ENCODE assay signal across 26 cellular contexts in genomic region chr11:2310073-2310785, GRCh38. TPM values are rescaled to one million over a fixed set of nuclear protein-coding genes. Genes with fewer than 3 reads are reported as not detected.
"Had no signal": no experiment of that assay in that cellular context is flagged by ENCODE, and none has a peak within 500 bp of the region (broad histone marks: within the 10 kb centered on the region; RNA-seq: fewer than 3 reads in every experiment).

No MANE protein-coding gene starts in this region.

- H3K27me3 ChIP-seq: hepatocyte, stomach, testis, upper lobe of left lung had no signal

- FAIRE-seq: small intestine had no signal

- H2AFZ ChIP-seq: hepatocyte had no signal

- H3K36me3 Mint-ChIP-seq: activated naive CD8-positive, alpha-beta T cell treated with anti-CD3 and anti-CD28 coated beads for 36 hours had no signal

- H3K27ac ChIP-seq: hepatocyte, psoas muscle had no signal

- H3K9me3 ChIP-seq: esophagus squamous epithelium, psoas muscle, stomach, testis, upper lobe of left lung had no signal

- H3K9me3 Mint-ChIP-seq: activated CD4-positive, alpha-beta T cell treated with anti-CD3 and anti-CD28 coated beads, Interleukin-2, amount 10 ng/mL, durations not matched to agents 7 days and 5 days; activated naive CD8-positive, alpha-beta T cell treated with anti-CD3 and anti-CD28 coated beads for 36 hours; effector memory CD8-positive, alpha-beta T cell had no signal

- H3K79me2 ChIP-seq: hepatocyte had no signal

- H3K36me3 ChIP-seq: esophagus squamous epithelium, stomach, upper lobe of left lung had no signal

- H3K4me2 ChIP-seq: hepatocyte had no signal

- H3K27me3 Mint-ChIP-seq: activated CD4-positive, alpha-beta T cell treated with anti-CD3 and anti-CD28 coated beads, Interleukin-2, amount 10 ng/mL, durations not matched to agents 7 days and 5 days; activated naive CD8-positive, alpha-beta T cell treated with anti-CD3 and anti-CD28 coated beads for 36 hours; effector memory CD8-positive, alpha-beta T cell had no signal

- ATAC-seq: effector memory CD8-positive, alpha-beta T cell; left colon; psoas muscle; right cardiac atrium had no signal

- H3K4me3 Mint-ChIP-seq: activated CD4-positive, alpha-beta T cell treated with anti-CD3 and anti-CD28 coated beads, Interleukin-2, amount 10 ng/mL, durations not matched to agents 7 days and 5 days; activated naive CD8-positive, alpha-beta T cell treated with anti-CD3 and anti-CD28 coated beads for 36 hours; effector memory CD8-positive, alpha-beta T cell had no signal

- DNase-seq: activated CD4-positive, alpha-beta T cell treated with anti-CD3 and anti-CD28 coated beads, Interleukin-2, amount 10 ng/mL, durations not matched to agents 7 days and 5 days; activated CD4-positive, CD25-positive, alpha-beta regulatory T cell; activated CD8-positive, alpha-beta memory T cell treated with anti-CD3 and anti-CD28 coated beads for 24 hours; activated CD8-positive, alpha-beta memory T cell treated with anti-CD3 and anti-CD28 coated beads, Interleukin-2, amount 50 U/mL, for 48 hours; activated gamma-delta T cell treated with Interleukin-2 at 50 U/mL for 16 hours; activated naive CD8-positive, alpha-beta T cell treated with anti-CD3 and anti-CD28 coated beads for 36 hours; activated T-cell treated with anti-CD3 and anti-CD28 coated beads, Interleukin-2, amount 50 U/mL, for 48 hours; amniotic stem cell; dermis blood vessel endothelial cell; effector memory CD8-positive, alpha-beta T cell; esophagus squamous epithelium; left colon; small intestine; stimulated activated CD4-positive, alpha-beta T cell treated with anti-CD3 and anti-CD28 coated beads, Interleukin-4, amount 100 ng/mL, for 1 hour; stomach; T-helper 1 cell; T-helper 9 cell; testis had no signal

- H3K4me3 ChIP-seq: esophagus squamous epithelium, hepatocyte, lung, psoas muscle, stomach, testis, upper lobe of left lung had no signal

- H3K27ac Mint-ChIP-seq: activated CD4-positive, alpha-beta T cell treated with anti-CD3 and anti-CD28 coated beads, Interleukin-2, amount 10 ng/mL, durations not matched to agents 7 days and 5 days; activated naive CD8-positive, alpha-beta T cell treated with anti-CD3 and anti-CD28 coated beads for 36 hours; effector memory CD8-positive, alpha-beta T cell had no signal

RNA-seq across cellular contexts. Expression of gene TSPAN32, which starts 8.4 kb away (rescaled TPM):
- total RNA-seq: dermis blood vessel endothelial cell, glomerular endothelial cell had no signal
- polyA plus RNA-seq: neural cell had no signal

RNA-seq across cellular contexts. Expression of gene C11orf21, which starts 8.5 kb away (rescaled TPM):
- total RNA-seq: dermis blood vessel endothelial cell, glomerular endothelial cell had no signal
- polyA plus RNA-seq: neural cell had no signal

RNA-seq across cellular contexts. Expression of gene ASCL2, which starts 39.8 kb away (rescaled TPM):
- total RNA-seq: dermis blood vessel endothelial cell, glomerular endothelial cell, osteocyte, psoas muscle had no signal
- polyA plus RNA-seq: neural cell had no signal
